Comparison of ENCODE assay signal across 1 cellular context in genomic region chr6:41167173-41167963, GRCh38.
TF ChIP-seq lines count a peak whose summit lies in the region.

No MANE protein-coding gene starts in this region.

TF ChIP-seq in K562, 482 proteins besides CTCF, POLR2A, EP300 and RAD21 (continued from another document and continues in another):
- no peak for TF ChIP-seq HSF4 (CRISPR knock-in tag; IDR thresholded peaks at IDR 0.05; ENCODE audit: borderline replicate concordance)
- TF ChIP-seq MCM7 (IDR thresholded peaks at IDR 0.05) = no peak
- no peak for TF ChIP-seq ZNF24 (IDR thresholded peaks at IDR 0.05)
- TF ChIP-seq CEBPG (CRISPR knock-in tag; IDR thresholded peaks at IDR 0.05) = 0 out of 2 replicates have a peak, but pooled peaks have one; percentile 53
- peak; percentile 77 to 81 for TF ChIP-seq CEBPG (tag; conservative IDR thresholded peaks at IDR 0.05 in 1 of 2, IDR thresholded peaks at IDR 0.05 in 1 of 2)
- no peak for TF ChIP-seq ELK1 (CRISPR knock-in tag; IDR thresholded peaks at IDR 0.05)
- TF ChIP-seq ATF4 (CRISPR knock-in tag; IDR thresholded peaks at IDR 0.05) = peak; percentile 46; the same call in 1 of the 2 replicates
- no peak for TF ChIP-seq ZBTB1 (CRISPR knock-in tag; IDR thresholded peaks at IDR 0.05; ENCODE audit: borderline replicate concordance, low read depth)
- TF ChIP-seq SLC30A9 (CRISPR knock-in tag; IDR thresholded peaks at IDR 0.05) = no peak
- no peak for TF ChIP-seq TEAD4 (IDR thresholded peaks at IDR 0.05; ENCODE audit: low read length)
- no peak for TF ChIP-seq TEAD4 (CRISPR knock-in tag; IDR thresholded peaks at IDR 0.05; ENCODE audit: borderline replicate concordance)
- TF ChIP-seq, protein P1, sequence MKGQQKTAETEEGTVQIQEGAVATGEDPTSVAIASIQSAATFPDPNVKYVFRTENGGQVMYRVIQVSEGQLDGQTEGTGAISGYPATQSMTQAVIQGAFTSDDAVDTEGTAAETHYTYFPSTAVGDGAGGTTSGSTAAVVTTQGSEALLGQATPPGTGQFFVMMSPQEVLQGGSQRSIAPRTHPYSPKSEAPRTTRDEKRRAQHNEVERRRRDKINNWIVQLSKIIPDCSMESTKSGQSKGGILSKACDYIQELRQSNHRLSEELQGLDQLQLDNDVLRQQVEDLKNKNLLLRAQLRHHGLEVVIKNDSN (CRISPR knock-in tag; IDR thresholded peaks at IDR 0.05) = peak; percentile 28; the same call in 1 of the 2 replicates
- TF ChIP-seq THAP7 (CRISPR knock-in tag; IDR thresholded peaks at IDR 0.05) = no peak
- TF ChIP-seq, protein P2, sequence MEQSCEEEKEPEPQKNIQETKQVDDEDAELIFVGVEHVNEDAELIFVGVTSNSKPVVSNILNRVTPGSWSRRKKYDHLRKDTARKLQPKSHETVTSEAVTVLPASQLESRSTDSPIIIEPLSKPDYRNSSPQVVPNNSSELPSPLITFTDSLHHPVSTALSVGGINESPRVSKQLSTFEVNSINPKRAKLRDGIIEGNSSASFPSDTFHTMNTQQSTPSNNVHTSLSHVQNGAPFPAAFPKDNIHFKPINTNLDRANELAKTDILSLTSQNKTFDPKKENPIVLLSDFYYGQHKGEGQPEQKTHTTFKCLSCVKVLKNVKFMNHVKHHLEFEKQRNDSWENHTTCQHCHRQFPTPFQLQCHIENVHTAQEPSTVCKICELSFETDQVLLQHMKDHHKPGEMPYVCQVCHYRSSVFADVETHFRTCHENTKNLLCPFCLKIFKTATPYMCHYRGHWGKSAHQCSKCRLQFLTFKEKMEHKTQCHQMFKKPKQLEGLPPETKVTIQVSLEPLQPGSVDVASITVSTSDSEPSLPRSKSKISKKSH (CRISPR knock-in tag; IDR thresholded peaks at IDR 0.05) = no peak
- no peak for TF ChIP-seq ZNF717 (CRISPR knock-in tag; IDR thresholded peaks at IDR 0.05)
- no peak for TF ChIP-seq SAFB (IDR thresholded peaks at IDR 0.05; ENCODE audit: borderline replicate concordance, low read depth, low read length)
- TF ChIP-seq ZNF766 (CRISPR knock-in tag; conservative IDR thresholded peaks at IDR 0.05) = 0 out of 2 replicates have a peak, but pooled peaks have one; percentile 29
- TF ChIP-seq ZNF174 (CRISPR knock-in tag; IDR thresholded peaks at IDR 0.05) = no peak
- TF ChIP-seq CUX1 (CRISPR knock-in tag; IDR thresholded peaks at IDR 0.05) = no peak
- TF ChIP-seq TRIM24 (IDR thresholded peaks at IDR 0.05) = peak in 1 of 2 experiments; percentile 12; a peak in 1 of 4 replicates
- no peak for TF ChIP-seq ZSCAN29 (IDR thresholded peaks at IDR 0.05)
- TF ChIP-seq KHSRP (IDR thresholded peaks at IDR 0.05) = no peak
- TF ChIP-seq RNF219 (CRISPR knock-in tag; IDR thresholded peaks at IDR 0.05) = no peak
- 0 out of 2 replicates have a peak, but pooled peaks have one; percentile 42 for TF ChIP-seq ZNF644 (tag; IDR thresholded peaks at IDR 0.05; ENCODE audit: low read depth)
- TF ChIP-seq POLR2H (tag; IDR thresholded peaks at IDR 0.05; ENCODE audit: low read depth) = no peak
- no peak for TF ChIP-seq CREB3L1 (IDR thresholded peaks at IDR 0.05; ENCODE audit: borderline replicate concordance, low read depth)
- TF ChIP-seq ZNF584 (CRISPR knock-in tag; IDR thresholded peaks at IDR 0.05; ENCODE audit: low read depth) = 0 out of 2 replicates have a peak, but pooled peaks have one; percentile 44
- TF ChIP-seq MIER1 (IDR thresholded peaks at IDR 0.05; ENCODE audit: low read depth) = peak; percentile 91
- TF ChIP-seq TEAD1 (CRISPR knock-in tag; IDR thresholded peaks at IDR 0.05) = no peak
- TF ChIP-seq RFX7 (CRISPR knock-in tag; IDR thresholded peaks at IDR 0.05) = no peak
- TF ChIP-seq CREB1 (IDR thresholded peaks at IDR 0.05) = no peak
- no peak for TF ChIP-seq CREB1 (CRISPR knock-in tag; IDR thresholded peaks at IDR 0.05)
- TF ChIP-seq TBL1XR1 (IDR thresholded peaks at IDR 0.05; ENCODE audit: low read length in 2 of 2) = no peak
- TF ChIP-seq, protein P3, sequence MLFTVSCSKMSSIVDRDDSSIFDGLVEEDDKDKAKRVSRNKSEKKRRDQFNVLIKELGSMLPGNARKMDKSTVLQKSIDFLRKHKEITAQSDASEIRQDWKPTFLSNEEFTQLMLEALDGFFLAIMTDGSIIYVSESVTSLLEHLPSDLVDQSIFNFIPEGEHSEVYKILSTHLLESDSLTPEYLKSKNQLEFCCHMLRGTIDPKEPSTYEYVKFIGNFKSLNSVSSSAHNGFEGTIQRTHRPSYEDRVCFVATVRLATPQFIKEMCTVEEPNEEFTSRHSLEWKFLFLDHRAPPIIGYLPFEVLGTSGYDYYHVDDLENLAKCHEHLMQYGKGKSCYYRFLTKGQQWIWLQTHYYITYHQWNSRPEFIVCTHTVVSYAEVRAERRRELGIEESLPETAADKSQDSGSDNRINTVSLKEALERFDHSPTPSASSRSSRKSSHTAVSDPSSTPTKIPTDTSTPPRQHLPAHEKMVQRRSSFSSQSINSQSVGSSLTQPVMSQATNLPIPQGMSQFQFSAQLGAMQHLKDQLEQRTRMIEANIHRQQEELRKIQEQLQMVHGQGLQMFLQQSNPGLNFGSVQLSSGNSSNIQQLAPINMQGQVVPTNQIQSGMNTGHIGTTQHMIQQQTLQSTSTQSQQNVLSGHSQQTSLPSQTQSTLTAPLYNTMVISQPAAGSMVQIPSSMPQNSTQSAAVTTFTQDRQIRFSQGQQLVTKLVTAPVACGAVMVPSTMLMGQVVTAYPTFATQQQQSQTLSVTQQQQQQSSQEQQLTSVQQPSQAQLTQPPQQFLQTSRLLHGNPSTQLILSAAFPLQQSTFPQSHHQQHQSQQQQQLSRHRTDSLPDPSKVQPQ (CRISPR knock-in tag; IDR thresholded peaks at IDR 0.05; ENCODE audit: borderline replicate concordance) = no peak
- 0 out of 2 replicates have a peak, but pooled peaks have one; percentile 30 for TF ChIP-seq USF2 (CRISPR knock-in tag; IDR thresholded peaks at IDR 0.05)
- no peak for TF ChIP-seq KLF1 (tag; IDR thresholded peaks at IDR 0.05)
- TF ChIP-seq ZNF79 (CRISPR knock-in tag; IDR thresholded peaks at IDR 0.05; ENCODE audit: low read depth) = no peak
- no peak for TF ChIP-seq SMARCA5 (IDR thresholded peaks at IDR 0.05)
- TF ChIP-seq, protein P4, sequence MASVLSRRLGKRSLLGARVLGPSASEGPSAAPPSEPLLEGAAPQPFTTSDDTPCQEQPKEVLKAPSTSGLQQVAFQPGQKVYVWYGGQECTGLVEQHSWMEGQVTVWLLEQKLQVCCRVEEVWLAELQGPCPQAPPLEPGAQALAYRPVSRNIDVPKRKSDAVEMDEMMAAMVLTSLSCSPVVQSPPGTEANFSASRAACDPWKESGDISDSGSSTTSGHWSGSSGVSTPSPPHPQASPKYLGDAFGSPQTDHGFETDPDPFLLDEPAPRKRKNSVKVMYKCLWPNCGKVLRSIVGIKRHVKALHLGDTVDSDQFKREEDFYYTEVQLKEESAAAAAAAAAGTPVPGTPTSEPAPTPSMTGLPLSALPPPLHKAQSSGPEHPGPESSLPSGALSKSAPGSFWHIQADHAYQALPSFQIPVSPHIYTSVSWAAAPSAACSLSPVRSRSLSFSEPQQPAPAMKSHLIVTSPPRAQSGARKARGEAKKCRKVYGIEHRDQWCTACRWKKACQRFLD (CRISPR knock-in tag; IDR thresholded peaks at IDR 0.05) = no peak
- TF ChIP-seq, protein P5, sequence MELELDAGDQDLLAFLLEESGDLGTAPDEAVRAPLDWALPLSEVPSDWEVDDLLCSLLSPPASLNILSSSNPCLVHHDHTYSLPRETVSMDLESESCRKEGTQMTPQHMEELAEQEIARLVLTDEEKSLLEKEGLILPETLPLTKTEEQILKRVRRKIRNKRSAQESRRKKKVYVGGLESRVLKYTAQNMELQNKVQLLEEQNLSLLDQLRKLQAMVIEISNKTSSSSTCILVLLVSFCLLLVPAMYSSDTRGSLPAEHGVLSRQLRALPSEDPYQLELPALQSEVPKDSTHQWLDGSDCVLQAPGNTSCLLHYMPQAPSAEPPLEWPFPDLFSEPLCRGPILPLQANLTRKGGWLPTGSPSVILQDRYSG (tag; conservative IDR thresholded peaks at IDR 0.05; ENCODE audit: low read depth) = 0 out of 2 replicates have a peak, but pooled peaks have one; percentile 23
- TF ChIP-seq RB1 (IDR thresholded peaks at IDR 0.05; ENCODE audit: low read depth) = no peak
- TF ChIP-seq ZNF217 (CRISPR knock-in tag; IDR thresholded peaks at IDR 0.05) = no peak
- no peak for TF ChIP-seq SP2 (IDR thresholded peaks at IDR 0.05; ENCODE audit: extremely low read depth, low read depth, low read length, poor library complexity, severe bottlenecking)
- TF ChIP-seq BHLHE40 (IDR thresholded peaks at IDR 0.05; ENCODE audit: low read length) = 0 out of 2 replicates have a peak, but pooled peaks have one; percentile 32
